ENCODE assay signal across 18 cellular contexts in genomic region chr7:138167222-138167621, GRCh38.
A peak's percentile ranks its signal among the peaks of the same experiment; 100 is the strongest.
DNase-seq lines count a peak whose midpoint lies in the region; ATAC-seq, FAIRE-seq and TF ChIP-seq lines count a peak whose summit lies in the region.
"Had no signal": no experiment of that assay in that cellular context is flagged by ENCODE, and none has a peak within 500 bp of the region (broad histone marks: within the 10 kb centered on the region; RNA-seq: fewer than 3 reads in every experiment).

No MANE protein-coding gene starts in this region.

- H3K4me1 ChIP-seq in endothelial cell of umbilical vein (ENCODE audit: control insufficient read depth, extremely low read depth, insufficient read depth, low read length) (no peaks in the 10 kb centered on the region), mesodermal cell (ENCODE audit: control insufficient read depth, insufficient read depth, low read length, poor library complexity, severe bottlenecking) (peaks cover 32% of the 10 kb centered on the region), left lung (no peaks in the 10 kb centered on the region)

- H3K36me3 Mint-ChIP-seq in WTC11 = peaks cover 25% of the 10 kb centered on the region
- peaks cover 14% of the 10 kb centered on the region for H3K36me3 Mint-ChIP-seq in activated CD8-positive, alpha-beta memory T cell treated with anti-CD3 and anti-CD28 coated beads, Interleukin-2, amount 10 ng/mL, durations not matched to agents 7 days and 5 days

- H3K36me3 ChIP-seq in endothelial cell of umbilical vein (ENCODE audit: control insufficient read depth in 2 of 2, extremely low read depth in 1 of 2, insufficient read depth in 2 of 2, low read length in 2 of 2) (no peaks in the 10 kb centered on the region), mesodermal cell (ENCODE audit: control insufficient read depth, insufficient read depth, low read length) (no peaks in the 10 kb centered on the region), left lung (no peaks in the 10 kb centered on the region)

- no peaks in the 10 kb centered on the region for H3K9me3 ChIP-seq in endothelial cell of umbilical vein (replicated peaks; ENCODE audit: control insufficient read depth, insufficient read depth, low read length)
- H3K9me3 ChIP-seq in mesodermal cell (ENCODE audit: control insufficient read depth, low read length) = peaks cover 41% of the 10 kb centered on the region
- H3K9me3 ChIP-seq in left lung = peaks cover 0 to 27% of the 10 kb centered on the region in 2 donors

- no peaks in the 10 kb centered on the region for H3K27me3 ChIP-seq in endothelial cell of umbilical vein (ENCODE audit: control insufficient read depth in 2 of 2, insufficient read depth in 2 of 2, low read length in 2 of 2)
- no peaks in the 10 kb centered on the region for H3K27me3 ChIP-seq in left lung

- peaks cover 14% of the 10 kb centered on the region for H3K9me3 Mint-ChIP-seq in WTC11
- H3K9me3 Mint-ChIP-seq in activated CD8-positive, alpha-beta memory T cell treated with anti-CD3 and anti-CD28 coated beads, Interleukin-2, amount 10 ng/mL, durations not matched to agents 7 days and 5 days (ENCODE audit: low read depth) = peaks cover 12% of the 10 kb centered on the region

- no peaks in the 10 kb centered on the region for H4K20me1 ChIP-seq in endothelial cell of umbilical vein (replicated peaks; ENCODE audit: control insufficient read depth, extremely low read depth, insufficient read depth, low read length)

- no peak overlapping the region for H3K4me3 ChIP-seq in endothelial cell of umbilical vein (replicated peaks in 1 of 3; ENCODE audit: insufficient read depth in 1 of 3, low read depth in 1 of 3, low read length in 3 of 3)
- H3K4me3 ChIP-seq in mesodermal cell (ENCODE audit: extremely low read depth, insufficient read depth, low read length, poor library complexity, severe bottlenecking) = no peak overlapping the region
- H3K4me3 ChIP-seq in left lung = no peak overlapping the region
- H3K4me3 ChIP-seq: GM23248 had no signal

- H3K27me3 Mint-ChIP-seq in WTC11 (ENCODE audit: low read depth) = peaks cover 11% of the 10 kb centered on the region
- peaks cover 27% of the 10 kb centered on the region for H3K27me3 Mint-ChIP-seq in activated CD8-positive, alpha-beta memory T cell treated with anti-CD3 and anti-CD28 coated beads, Interleukin-2, amount 10 ng/mL, durations not matched to agents 7 days and 5 days

- BruUV-seq in endothelial cell of umbilical vein (replicated peaks; lab: Mats Ljungman, UMichigan) = no TSS peak

- peaks cover 61% of the 10 kb centered on the region for H3K4me1 Mint-ChIP-seq in WTC11
- H3K4me1 Mint-ChIP-seq in activated CD8-positive, alpha-beta memory T cell treated with anti-CD3 and anti-CD28 coated beads, Interleukin-2, amount 10 ng/mL, durations not matched to agents 7 days and 5 days = peaks cover 16% of the 10 kb centered on the region

- TF ChIP-seq CTCF in WTC11 (IDR thresholded peaks at IDR 0.05) (no peak), endothelial cell of umbilical vein (IDR thresholded peaks at IDR 0.05; ENCODE audit: extremely low read depth in 1 of 2, insufficient read depth in 1 of 2, low read depth in 1 of 2, low read length in 2 of 2) (no peak), left lung (IDR thresholded peaks at IDR 0.05) (no peak)

- H3K27ac ChIP-seq in endothelial cell of umbilical vein (ENCODE audit: insufficient read depth, low read depth, low read length) (no peak overlapping the region), mesodermal cell (ENCODE audit: low read depth, low read length, severe bottlenecking) (peak overlapping the region; percentile 87), left lung (no peak overlapping the region)
- H3K27ac ChIP-seq: GM23248 had no signal

- ATAC-seq in WTC11 (no peak), left lung (no peak)
- no peak for ATAC-seq in activated CD8-positive, alpha-beta memory T cell treated with anti-CD3 and anti-CD28 coated beads, Interleukin-2, amount 10 ng/mL, durations not matched to agents 7 days and 5 days
- ATAC-seq: Panc1 had no signal

- dilution Hi-C loops in endothelial cell of umbilical vein (cut with MboI; ENCODE audit: extremely low pct_ligation_motif_present, low sequenced_read_pairs) = no loop called here

- no peak overlapping the region for H3K4me3 Mint-ChIP-seq in WTC11
- H3K4me3 Mint-ChIP-seq in activated CD8-positive, alpha-beta memory T cell treated with anti-CD3 and anti-CD28 coated beads, Interleukin-2, amount 10 ng/mL, durations not matched to agents 7 days and 5 days = no peak overlapping the region
- H3K4me3 Mint-ChIP-seq: CD14-positive monocyte had no signal

- FAIRE-seq in endothelial cell of umbilical vein (lab: Jason Lieb, UNC) = no peak

- intact Hi-C loops in endothelial cell of umbilical vein (cut with micrococcal nuclease) (loop anchor here (10.0 kb wide), 1 partner anchor 378 kb away; no protein-coding TSS in a partner anchor), left lung (cut with DNase I) (no loop called here)

- WGBS in mesodermal cell (ENCODE audit: insufficient coverage in 2 of 2), 2 experiments = 7 to 13% methylated on average over 1 to 2 of the region's 3 CpGs

- peak; percentile 12 for DNase-seq in ELF-1 (ENCODE audit: low read depth, low spot score)
- DNase-seq in WTC11 (ENCODE audit: low spot score) = no peak
- DNase-seq in endothelial cell of umbilical vein (ENCODE audit: low read depth, low spot score) = peak; percentile 9
- DNase-seq in T-helper 2 cell = no peak
- DNase-seq in COLO829 (ENCODE audit: low spot score) = no peak
- no peak for DNase-seq in activated CD8-positive, alpha-beta memory T cell treated with anti-CD3 and anti-CD28 coated beads, Interleukin-2, amount 10 ng/mL, durations not matched to agents 7 days and 5 days
- no peak for DNase-seq in left lung
- DNase-seq: Calu3, DND-41, GF-D8, GM23248, NCI-H1930, NCI-H2171, NCI-H510A treated with DMSO at 0.1 percent for 48 hours, Right ventricle myocardium superior had no signal

- H3K79me2 ChIP-seq in endothelial cell of umbilical vein (ENCODE audit: control insufficient read depth, insufficient read depth, low read length) = no peaks in the 10 kb centered on the region

- H3K9me1 ChIP-seq in endothelial cell of umbilical vein (replicated peaks; ENCODE audit: control insufficient read depth, extremely low read depth, insufficient read depth, low read length) = no peaks in the 10 kb centered on the region

- no peak for TF ChIP-seq POLR2A in endothelial cell of umbilical vein (IDR thresholded peaks at IDR 0.05; ENCODE audit: low read depth, low read length)

- H2AFZ ChIP-seq in endothelial cell of umbilical vein (ENCODE audit: low read depth, low read length) = no peak overlapping the region
- H2AFZ ChIP-seq: GM23248 had no signal

- no peak overlapping the region for H3K9ac ChIP-seq in endothelial cell of umbilical vein (replicated peaks; ENCODE audit: extremely low read depth, insufficient read depth, low read length)
- H3K9ac ChIP-seq: GM23248 had no signal

- POLR2A ChIA-PET in WTC11 (lab: Charles Lee) = interaction anchor here (0.6 kb wide), 1 partner anchor 108 kb away, joined by 4 read pairs; no protein-coding TSS in a partner anchor
- POLR2A ChIA-PET in endothelial cell of umbilical vein (lab: Charles Lee) = no interaction called here

- CTCF ChIA-PET in WTC11 (lab: Charles Lee) = interaction anchor here (1.0 kb wide), 1 partner anchor 572 kb away, joined by 3 read pairs; no protein-coding TSS in a partner anchor
- CTCF ChIA-PET in endothelial cell of umbilical vein (lab: Charles Lee) = interaction anchor here (0.8 to 2.9 kb wide), 3 partner anchors 19 to 571 kb away, joined by 3 to 14 read pairs (median 4); no protein-coding TSS in a partner anchor
- CTCF ChIA-PET in activated CD8-positive, alpha-beta memory T cell treated with anti-CD3 and anti-CD28 coated beads, Interleukin-2, amount 10 ng/mL, durations not matched to agents 7 days and 5 days (lab: Charles Lee) = interaction anchor here (2.5 kb wide), 1 partner anchor 572 kb away, joined by 12 read pairs; no protein-coding TSS in a partner anchor

- no peak overlapping the region for H3K4me2 ChIP-seq in endothelial cell of umbilical vein (ENCODE audit: insufficient read depth, low read length)

- peak overlapping the region; percentile 99 for H3K27ac Mint-ChIP-seq in WTC11
- no peak overlapping the region for H3K27ac Mint-ChIP-seq in activated CD8-positive, alpha-beta memory T cell treated with anti-CD3 and anti-CD28 coated beads, Interleukin-2, amount 10 ng/mL, durations not matched to agents 7 days and 5 days
- H3K27ac Mint-ChIP-seq: CD14-positive monocyte had no signal

TF ChIP-seq in WTC11, 78 proteins besides CTCF, POLR2A, EP300 and RAD21 (continues in another document):
- TF ChIP-seq GTF2I (CRISPR knock-in tag; conservative IDR thresholded peaks at IDR 0.05) (no peak), MAX (CRISPR knock-in tag; IDR thresholded peaks at IDR 0.05) (no peak), TP53 (CRISPR knock-in tag; IDR thresholded peaks at IDR 0.05) (no peak), FOXK1 (CRISPR knock-in tag; IDR thresholded peaks at IDR 0.05) (no peak), FOXJ3 (CRISPR knock-in tag; IDR thresholded peaks at IDR 0.05; ENCODE audit: borderline replicate concordance) (no peak), CREM (CRISPR knock-in tag; IDR thresholded peaks at IDR 0.05) (no peak), ZNF671 (CRISPR knock-in tag; IDR thresholded peaks at IDR 0.05) (no peak), ZNF396 (CRISPR knock-in tag; IDR thresholded peaks at IDR 0.05; ENCODE audit: borderline replicate concordance) (no peak), SMAD4 (CRISPR knock-in tag; IDR thresholded peaks at IDR 0.05) (no peak)

TF ChIP-seq in endothelial cell of umbilical vein, 7 proteins besides CTCF, POLR2A, EP300 and RAD21:
- TF ChIP-seq GATA2 (IDR thresholded peaks at IDR 0.05; ENCODE audit: insufficient read depth, insufficient read length, low read depth, low read length) = no peak
- no peak for TF ChIP-seq MYC (IDR thresholded peaks at IDR 0.05; ENCODE audit: low read depth, low read length)
- TF ChIP-seq JUN (IDR thresholded peaks at IDR 0.05; ENCODE audit: borderline replicate concordance, insufficient read depth, insufficient read length, low read depth) = no peak
- no peak for TF ChIP-seq FOS (IDR thresholded peaks at IDR 0.05; ENCODE audit: borderline replicate concordance, insufficient read depth, low read length)
- TF ChIP-seq POLR2AphosphoS5 (IDR thresholded peaks at IDR 0.05; ENCODE audit: insufficient read depth, low read depth, low read length) = no peak
- no peak for TF ChIP-seq EZH2 (IDR thresholded peaks at IDR 0.05; ENCODE audit: borderline replicate concordance, low read depth, low read length, severe bottlenecking)
- no peak for TF ChIP-seq MAX (IDR thresholded peaks at IDR 0.05; ENCODE audit: insufficient read depth, insufficient read length)
TF ChIP-seq in endothelial cell of umbilical vein: peak in this region for 0.

Comparison
In these comparisons a context has a peak if more than half of its experiments do, and no peak if none do; other contexts are left out.
1. DNase-seq: peak in ELF-1 (single experiment) and endothelial cell of umbilical vein (single experiment); none in WTC11 (single experiment), T-helper 2 cell (0 of 5), COLO829 (single experiment), activated CD8-positive, alpha-beta memory T cell treated with anti-CD3 and anti-CD28 coated beads, Interleukin-2, amount 10 ng/mL, durations not matched to agents 7 days and 5 days (single experiment) and left lung (0 of 2).